Comparison of ENCODE assay signal across 13 cellular contexts in the genomic region with DNA sequence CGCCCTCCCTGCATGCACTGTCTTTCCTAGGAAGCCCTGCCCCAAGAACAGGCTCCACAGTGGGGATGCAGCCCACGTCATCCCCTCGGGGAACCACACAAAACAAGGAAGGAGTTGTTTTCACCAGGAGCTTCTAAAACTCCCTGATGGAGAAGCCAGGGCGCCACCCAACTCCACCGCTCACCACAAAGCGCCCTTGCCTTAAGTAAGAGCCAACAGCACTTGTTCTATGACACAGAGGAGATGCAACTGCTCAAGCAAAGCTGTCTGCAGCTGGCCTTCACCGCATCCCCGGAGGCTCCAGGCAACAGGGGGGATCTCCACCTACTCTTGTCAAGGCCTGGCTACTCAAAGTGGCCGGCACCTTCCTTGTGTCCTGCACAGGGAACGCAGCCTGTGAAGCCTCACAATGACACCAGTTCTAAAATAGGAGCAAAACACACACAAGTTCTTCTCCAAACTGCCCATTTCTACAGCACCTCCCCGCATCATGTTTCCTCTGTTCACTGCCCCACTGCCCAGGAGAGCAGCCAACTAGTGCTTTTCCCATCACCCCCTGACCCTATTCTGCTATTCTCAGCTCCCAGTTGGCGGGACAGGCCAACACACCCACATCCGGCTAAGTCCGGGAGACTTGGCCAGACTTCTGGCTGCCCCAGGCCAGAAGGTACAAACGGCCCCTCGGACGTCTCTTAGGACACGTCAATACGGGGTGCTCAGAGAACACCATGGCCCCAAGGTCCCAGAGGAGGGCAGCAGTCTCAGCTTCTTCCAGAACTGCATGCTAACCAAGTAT. TPM values are rescaled to one million over a fixed set of nuclear protein-coding genes. Genes with fewer than 3 reads are reported as not detected.
DNase-seq lines count a peak whose midpoint lies in the region; ATAC-seq and TF ChIP-seq lines count a peak whose summit lies in the region.
"Had no signal": no experiment of that assay in that cellular context is flagged by ENCODE, and none has a peak within 500 bp of the region (broad histone marks: within the 10 kb centered on the region; RNA-seq: fewer than 3 reads in every experiment).

No MANE protein-coding gene starts in this region.

- peaks cover 0 to 4% of the 10 kb centered on the region in 2 donors for H3K4me1 ChIP-seq in mucosa of rectum (ENCODE audit: control insufficient read depth in 2 of 2, insufficient read depth in 2 of 2, low read length in 2 of 2)
- H3K4me1 ChIP-seq in tibial artery = peaks cover 0 to 87% (median 59%) of the 10 kb centered on the region in 4 donors

- no peaks in the 10 kb centered on the region for H3K36me3 Mint-ChIP-seq in natural killer cell treated with Interleukin-12 subunit alpha and Interleukin-12 subunit beta and Interleukin-15 and Interleukin-18, amount 100 ng/mL, for 72 hours

- no peaks in the 10 kb centered on the region for H3K27me3 ChIP-seq in mucosa of rectum (ENCODE audit: control insufficient read depth in 2 of 2, insufficient read depth in 2 of 2, low read length in 2 of 2)
- H3K27me3 ChIP-seq in tibial artery = no peaks in the 10 kb centered on the region

- H3K9me3 Mint-ChIP-seq in natural killer cell treated with Interleukin-12 subunit alpha and Interleukin-12 subunit beta and Interleukin-15 and Interleukin-18, amount 100 ng/mL, for 72 hours = no peaks in the 10 kb centered on the region

- intact Hi-C loops in tibial artery (cut with DNase I; ENCODE audit: low total_unique reads) (no loop called here), posterior cingulate gyrus (cut with DNase I) (no loop called here)

- H3K4me1 Mint-ChIP-seq in natural killer cell treated with Interleukin-12 subunit alpha and Interleukin-12 subunit beta and Interleukin-15 and Interleukin-18, amount 100 ng/mL, for 72 hours (ENCODE audit: low read depth in 2 of 2) = peaks cover 0 to 3% of the 10 kb centered on the region in 2 donors

- H3K36me3 ChIP-seq in mucosa of rectum (ENCODE audit: control insufficient read depth in 2 of 2, insufficient read depth in 2 of 2, low read length in 2 of 2) = peaks cover 6 to 9% of the 10 kb centered on the region in 2 donors
- H3K36me3 ChIP-seq in tibial artery = peaks cover 0 to 17% (median 5%) of the 10 kb centered on the region in 3 donors

- H3K4me3 ChIP-seq in astrocyte of the spinal cord (ENCODE audit: low read depth, low read length) (no peak overlapping the region), mucosa of rectum (ENCODE audit: low read length in 2 of 2) (no peak overlapping the region), tibial artery (peak overlapping the region; percentile 37 to 41)

- no peak for TF ChIP-seq CTCF in astrocyte of the spinal cord (IDR thresholded peaks at IDR 0.05; ENCODE audit: low read depth, low read length)
- peak in 1 of 2 experiments; percentile 6 for TF ChIP-seq CTCF in tibial artery (IDR thresholded peaks at IDR 0.05)

- in situ Hi-C loops in astrocyte of the spinal cord (cut with HindIII; ENCODE audit: low sequenced_read_pairs) = no loop called here

- H3K27ac ChIP-seq in mucosa of rectum (ENCODE audit: low read depth in 2 of 2, low read length in 2 of 2) = peak overlapping the region; percentile 24 to 28
- H3K27ac ChIP-seq in tibial artery = peak overlapping the region; percentile 90 to 93

- no peak overlapping the region for H3K4me3 Mint-ChIP-seq in natural killer cell treated with Interleukin-12 subunit alpha and Interleukin-12 subunit beta and Interleukin-15 and Interleukin-18, amount 100 ng/mL, for 72 hours

- no peak overlapping the region for H3K27ac Mint-ChIP-seq in natural killer cell treated with Interleukin-12 subunit alpha and Interleukin-12 subunit beta and Interleukin-15 and Interleukin-18, amount 100 ng/mL, for 72 hours

- peak overlapping the region in 1 of 2 donors; percentile 11 for H3K9ac ChIP-seq in mucosa of rectum (ENCODE audit: low read depth in 1 of 2, low read length in 2 of 2)

- H3K9me3 ChIP-seq in mucosa of rectum (ENCODE audit: control insufficient read depth in 2 of 2, low read length in 2 of 2) = no peaks in the 10 kb centered on the region
- no peaks in the 10 kb centered on the region for H3K9me3 ChIP-seq in tibial artery

- H3K27me3 Mint-ChIP-seq in natural killer cell treated with Interleukin-12 subunit alpha and Interleukin-12 subunit beta and Interleukin-15 and Interleukin-18, amount 100 ng/mL, for 72 hours = no peaks in the 10 kb centered on the region

- DNase-seq in astrocyte of the spinal cord (ENCODE audit: low read depth, low spot score) (peak; percentile 53), fibroblast of peridontal ligament (ENCODE audit: extremely low read depth) (peak; percentile 61), tibial artery (peak; percentile 83 to 98), NCI-H2196 treated with DMSO at 0.1 percent for 48 hours (lab: John Stamatoyannopoulos, UW; ENCODE audit: unreplicated experiment) (no peak), posterior cingulate gyrus (no peak)
- no peak for DNase-seq in natural killer cell treated with Interleukin-12 subunit alpha and Interleukin-12 subunit beta and Interleukin-15 and Interleukin-18, amount 100 ng/mL, for 72 hours (ENCODE audit: low spot score)
- DNase-seq: activated CD4-positive, alpha-beta T cell treated with anti-CD3 and anti-CD28 coated beads for 48 hours; activated effector memory CD4-positive, alpha-beta T cell treated with anti-CD3 and anti-CD28 coated beads, Interleukin-2, amount 50 U/mL, for 16 hours; effector memory CD4-positive, alpha-beta T cell; KG1; NCI-H524 had no signal

- no peak for ATAC-seq in natural killer cell treated with Interleukin-12 subunit alpha and Interleukin-12 subunit beta and Interleukin-15 and Interleukin-18, amount 100 ng/mL, for 72 hours
- ATAC-seq in GM21737 (IDR thresholded peaks at IDR 0.05; ENCODE audit: unreplicated experiment) = no peak

RNA-seq across cellular contexts. Expression of a gene that starts 24.2 kb away (rescaled TPM):
- 10 to 100 TPM; 39.9 to 43.8 TPM for total RNA-seq in natural killer cell treated with Interleukin-12 subunit alpha and Interleukin-12 subunit beta and Interleukin-15 and Interleukin-18, amount 100 ng/mL, for 72 hours

RNA-seq across cellular contexts. Expression of a gene that starts 29.8 kb away (rescaled TPM):
- 1 to 10 TPM in 1 of 2 donors, under 1 TPM in 1; 0.84 to 2.5 TPM for total RNA-seq in natural killer cell treated with Interleukin-12 subunit alpha and Interleukin-12 subunit beta and Interleukin-15 and Interleukin-18, amount 100 ng/mL, for 72 hours

RNA-seq across cellular contexts. Expression of a gene that starts 36.2 kb away (rescaled TPM):
- total RNA-seq in natural killer cell treated with Interleukin-12 subunit alpha and Interleukin-12 subunit beta and Interleukin-15 and Interleukin-18, amount 100 ng/mL, for 72 hours = 10 to 100 TPM; 33.3 to 68.5 TPM

RNA-seq across cellular contexts. Expression of a gene that starts 48.6 kb away (rescaled TPM):
- 10 to 100 TPM; 35.6 to 39.8 TPM for total RNA-seq in natural killer cell treated with Interleukin-12 subunit alpha and Interleukin-12 subunit beta and Interleukin-15 and Interleukin-18, amount 100 ng/mL, for 72 hours

RNA-seq across cellular contexts. Expression of a gene that starts 48.9 kb away (rescaled TPM):
- 10 to 100 TPM; 39.8 to 84.7 TPM for total RNA-seq in natural killer cell treated with Interleukin-12 subunit alpha and Interleukin-12 subunit beta and Interleukin-15 and Interleukin-18, amount 100 ng/mL, for 72 hours

Comparison
In these comparisons a context has a peak if more than half of its experiments do, and no peak if none do; other contexts are left out.
1. DNase-seq: peak in astrocyte of the spinal cord (single experiment), fibroblast of peridontal ligament (single experiment) and tibial artery (2 of 2); none in natural killer cell treated with Interleukin-12 subunit alpha and Interleukin-12 subunit beta and Interleukin-15 and Interleukin-18, amount 100 ng/mL, for 72 hours (single experiment), NCI-H2196 treated with DMSO at 0.1 percent for 48 hours (single experiment) and posterior cingulate gyrus (0 of 10).
2. H3K4me3 ChIP-seq: peak in tibial artery (2 of 2); none in astrocyte of the spinal cord (single experiment) and mucosa of rectum (0 of 2).